9 cellular contexts compared by ENCODE assay signal in the genomic region with DNA sequence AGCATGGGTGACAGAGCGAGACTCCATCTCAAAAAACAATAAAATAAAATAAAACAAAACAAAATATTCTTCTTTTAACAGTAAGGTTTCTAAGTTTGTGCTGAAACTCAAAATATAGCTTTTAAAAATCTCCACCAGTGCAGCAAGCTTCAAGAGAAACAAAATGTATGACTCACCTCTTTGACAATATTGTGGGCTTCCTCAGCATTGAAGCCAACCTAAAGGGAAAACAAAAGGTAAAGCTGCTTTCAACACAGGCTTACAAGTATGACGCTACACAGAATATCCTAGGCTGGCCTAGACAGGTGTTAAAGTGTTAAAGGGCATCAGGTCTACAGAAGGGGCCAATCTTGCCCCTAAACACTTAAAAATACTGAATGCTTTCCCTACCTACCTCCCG. TPM values are rescaled to one million over a fixed set of nuclear protein-coding genes. Genes with fewer than 3 reads are reported as not detected.
DNase-seq lines count a peak whose midpoint lies in the region; ATAC-seq and TF ChIP-seq lines count a peak whose summit lies in the region.
"Had no signal": no experiment of that assay in that cellular context is flagged by ENCODE, and none has a peak within 500 bp of the region (broad histone marks: within the 10 kb centered on the region; RNA-seq: fewer than 3 reads in every experiment).

No MANE protein-coding gene starts in this region.

- H3K9me3 ChIP-seq in adipocyte (ENCODE audit: control insufficient read depth, low read length) (no peaks in the 10 kb centered on the region), hepatocyte (ENCODE audit: low read depth) (no peaks in the 10 kb centered on the region), tibial artery (no peaks in the 10 kb centered on the region)

- no peaks in the 10 kb centered on the region for H3K4me1 ChIP-seq in adipocyte (ENCODE audit: control insufficient read depth, insufficient read depth, low read length)
- H3K4me1 ChIP-seq in hepatocyte (ENCODE audit: insufficient read depth) = no peaks in the 10 kb centered on the region
- peaks cover 0 to 21% (median 0%) of the 10 kb centered on the region in 4 donors for H3K4me1 ChIP-seq in tibial artery

- H3K4me2 ChIP-seq in hepatocyte = peak overlapping the region; percentile 76

- DNase-seq in activated naive CD4-positive, alpha-beta T cell treated with anti-CD3 and anti-CD28 coated beads for 36 hours = no peak
- no peak for DNase-seq in activated naive CD4-positive, alpha-beta T cell treated with anti-CD3 and anti-CD28 coated beads, Interleukin-2, amount 50 U/mL, for 16 hours
- peak; percentile 10 for DNase-seq in adipocyte (ENCODE audit: low read depth)
- DNase-seq in hepatocyte (ENCODE audit: low spot score) = no peak
- DNase-seq in tibial artery = no peak
- DNase-seq in caudate nucleus (lab: John Stamatoyannopoulos, UW) = no peak
- no peak for DNase-seq in DMS153 treated with DMSO at 0.1 percent for 48 hours (lab: John Stamatoyannopoulos, UW; ENCODE audit: unreplicated experiment)
- DNase-seq: COR-L47 had no signal

- no peak overlapping the region for H2AFZ ChIP-seq in hepatocyte

- peak overlapping the region; percentile 72 for H3K4me3 Mint-ChIP-seq in activated naive CD4-positive, alpha-beta T cell treated with anti-CD3 and anti-CD28 coated beads for 36 hours

- H3K27me3 Mint-ChIP-seq in activated naive CD4-positive, alpha-beta T cell treated with anti-CD3 and anti-CD28 coated beads for 36 hours (ENCODE audit: low read depth) = no peaks in the 10 kb centered on the region

- peak overlapping the region; percentile 81 for H3K27ac Mint-ChIP-seq in activated naive CD4-positive, alpha-beta T cell treated with anti-CD3 and anti-CD28 coated beads for 36 hours

- H3K27ac ChIP-seq in hepatocyte = peak overlapping the region; percentile 91
- peak overlapping the region; percentile 94 to 98 for H3K27ac ChIP-seq in tibial artery
- H3K27ac ChIP-seq in caudate nucleus (ENCODE audit: low read depth, low read length) = no peak overlapping the region

- H4K20me1 ChIP-seq in hepatocyte (ENCODE audit: insufficient read depth, poor library complexity, severe bottlenecking) = no peaks in the 10 kb centered on the region

- H3K9ac ChIP-seq in adipocyte (ENCODE audit: low read length) = no peak overlapping the region

- no peaks in the 10 kb centered on the region for H3K9me2 ChIP-seq in hepatocyte (replicated peaks; ENCODE audit: insufficient read depth)

- WGBS in hepatocyte (ENCODE audit: low lambda C conversion rate, missing lambda C conversion rate) = 50% methylated on average over 3 of the region's 3 CpGs

- no peak for ATAC-seq in HG03135 (IDR thresholded peaks at IDR 0.05; ENCODE audit: unreplicated experiment)

- peaks cover 1% of the 10 kb centered on the region for H3K36me3 ChIP-seq in adipocyte (ENCODE audit: control insufficient read depth, insufficient read depth, low read length, severe bottlenecking)
- H3K36me3 ChIP-seq in hepatocyte (replicated peaks; ENCODE audit: insufficient read depth, low read depth) = no peaks in the 10 kb centered on the region
- no peaks in the 10 kb centered on the region for H3K36me3 ChIP-seq in tibial artery

- H3K36me3 Mint-ChIP-seq in activated naive CD4-positive, alpha-beta T cell treated with anti-CD3 and anti-CD28 coated beads for 36 hours (ENCODE audit: low read depth) = peaks cover 4% of the 10 kb centered on the region

- TF ChIP-seq CTCF in hepatocyte (IDR thresholded peaks at IDR 0.05; ENCODE audit: poor library complexity) = no peak
- no peak for TF ChIP-seq CTCF in tibial artery (IDR thresholded peaks at IDR 0.05)

- no peaks in the 10 kb centered on the region for H3K9me3 Mint-ChIP-seq in activated naive CD4-positive, alpha-beta T cell treated with anti-CD3 and anti-CD28 coated beads for 36 hours

- intact Hi-C loops in activated naive CD4-positive, alpha-beta T cell treated with anti-CD3 and anti-CD28 coated beads for 36 hours (cut with micrococcal nuclease) = loop anchor here (2.0 kb wide), 2 partner anchors 59 to 481 kb away; partner anchors contain the start of gene RPGR
- intact Hi-C loops in tibial artery (cut with DNase I; ENCODE audit: low total_unique reads) = no loop called here

- no peaks in the 10 kb centered on the region for H3K79me2 ChIP-seq in hepatocyte

- CTCF ChIA-PET in activated naive CD4-positive, alpha-beta T cell treated with anti-CD3 and anti-CD28 coated beads for 36 hours (lab: Charles Lee) = interaction anchor here (1.3 to 1.4 kb wide), 2 partner anchors 22 to 101 kb away, joined by 5 to 11 read pairs; no protein-coding TSS in a partner anchor

- peaks cover 19% of the 10 kb centered on the region for H3K4me1 Mint-ChIP-seq in activated naive CD4-positive, alpha-beta T cell treated with anti-CD3 and anti-CD28 coated beads for 36 hours (ENCODE audit: low read depth)

- H3K27me3 ChIP-seq in adipocyte (replicated peaks; ENCODE audit: control insufficient read depth, insufficient read depth, low read length) = peaks cover 3% of the 10 kb centered on the region
- no peaks in the 10 kb centered on the region for H3K27me3 ChIP-seq in hepatocyte
- no peaks in the 10 kb centered on the region for H3K27me3 ChIP-seq in tibial artery

- H3K4me3 ChIP-seq in adipocyte (ENCODE audit: low read length) (peak overlapping the region; percentile 83), hepatocyte (peak overlapping the region; percentile 7), tibial artery (peak overlapping the region; percentile 88 to 89)

RNA-seq across cellular contexts. Expression of gene DYNLT3, which starts 1.2 kb away (rescaled TPM):
- total RNA-seq in activated naive CD4-positive, alpha-beta T cell treated with anti-CD3 and anti-CD28 coated beads for 36 hours = 10 to 100 TPM; 11.8 to 14.4 TPM
- 42.8 and 44.4 TPM in 2 replicates for total RNA-seq in hepatocyte
- 36.4 and 36.7 TPM in 2 replicates for polyA plus RNA-seq in hepatocyte

Comparison
In these comparisons a context has a peak if more than half of its experiments do, and no peak if none do; other contexts are left out.
1. H3K4me3 ChIP-seq: peak in every context shown above with its lines; median percentile 88 in tibial artery; 83 in adipocyte; 7 in hepatocyte.